Comparison of ENCODE assay signal across 2 cellular contexts in the genomic region with DNA sequence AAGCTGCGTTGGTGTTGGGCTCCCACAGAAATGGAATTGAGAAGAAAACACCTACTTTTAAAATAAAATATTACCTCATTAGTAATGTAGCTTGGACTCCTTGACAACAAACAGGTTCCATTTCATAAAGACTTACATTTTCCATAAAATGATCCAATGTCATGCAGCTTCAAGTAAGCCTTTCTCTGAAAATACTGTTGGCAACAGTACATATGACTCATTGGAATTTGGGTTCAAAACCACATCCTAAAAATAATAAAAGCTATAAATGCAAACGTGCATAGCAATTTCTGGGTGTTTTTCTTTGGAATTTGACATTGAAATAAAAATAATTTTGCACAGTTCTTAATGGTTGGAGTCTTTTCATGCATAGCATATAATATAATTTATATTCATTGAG.
TF ChIP-seq lines count a peak whose summit lies in the region.

No MANE protein-coding gene starts in this region.

TF ChIP-seq in HCT116, 20 proteins besides CTCF, POLR2A, EP300 and RAD21 (continued from another document):
- TF ChIP-seq, protein P1, sequence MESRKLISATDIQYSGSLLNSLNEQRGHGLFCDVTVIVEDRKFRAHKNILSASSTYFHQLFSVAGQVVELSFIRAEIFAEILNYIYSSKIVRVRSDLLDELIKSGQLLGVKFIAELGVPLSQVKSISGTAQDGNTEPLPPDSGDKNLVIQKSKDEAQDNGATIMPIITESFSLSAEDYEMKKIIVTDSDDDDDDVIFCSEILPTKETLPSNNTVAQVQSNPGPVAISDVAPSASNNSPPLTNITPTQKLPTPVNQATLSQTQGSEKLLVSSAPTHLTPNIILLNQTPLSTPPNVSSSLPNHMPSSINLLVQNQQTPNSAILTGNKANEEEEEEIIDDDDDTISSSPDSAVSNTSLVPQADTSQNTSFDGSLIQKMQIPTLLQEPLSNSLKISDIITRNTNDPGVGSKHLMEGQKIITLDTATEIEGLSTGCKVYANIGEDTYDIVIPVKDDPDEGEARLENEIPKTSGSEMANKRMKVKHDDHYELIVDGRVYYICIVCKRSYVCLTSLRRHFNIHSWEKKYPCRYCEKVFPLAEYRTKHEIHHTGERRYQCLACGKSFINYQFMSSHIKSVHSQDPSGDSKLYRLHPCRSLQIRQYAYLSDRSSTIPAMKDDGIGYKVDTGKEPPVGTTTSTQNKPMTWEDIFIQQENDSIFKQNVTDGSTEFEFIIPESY (IDR thresholded peaks at IDR 0.05; ENCODE audit: extremely low read depth, insufficient replicate concordance, low read length): no peak

TF ChIP-seq in SK-N-SH, 30 proteins besides CTCF, POLR2A, EP300 and RAD21 (continued from another document):
- TF ChIP-seq, protein P1 (IDR thresholded peaks at IDR 0.05; ENCODE audit: borderline replicate concordance, low read depth): no peak
- peak; percentile 90 for TF ChIP-seq FOSL2 (IDR thresholded peaks at IDR 0.05; ENCODE audit: borderline replicate concordance, low read depth)
- TF ChIP-seq POLR2AphosphoS5 (IDR thresholded peaks at IDR 0.05; ENCODE audit: low read depth, low read length): peak; percentile 56; the same call in 1 of the 2 replicates
- no peak for TF ChIP-seq MXI1 (IDR thresholded peaks at IDR 0.05; ENCODE audit: low read depth, low read length)
- TF ChIP-seq RFX5 (IDR thresholded peaks at IDR 0.05; ENCODE audit: low read length): no peak
- peak; percentile 74; the same call in 1 of the 2 replicates for TF ChIP-seq TEAD4 (IDR thresholded peaks at IDR 0.05; ENCODE audit: borderline replicate concordance, insufficient read depth)
- 0 out of 2 replicates have a peak, but pooled peaks have one; percentile 34 for TF ChIP-seq FOXM1 (IDR thresholded peaks at IDR 0.05; ENCODE audit: low read depth)
- TF ChIP-seq FOXJ3 (CRISPR knock-in tag; IDR thresholded peaks at IDR 0.05): no peak
- TF ChIP-seq, protein P2, sequence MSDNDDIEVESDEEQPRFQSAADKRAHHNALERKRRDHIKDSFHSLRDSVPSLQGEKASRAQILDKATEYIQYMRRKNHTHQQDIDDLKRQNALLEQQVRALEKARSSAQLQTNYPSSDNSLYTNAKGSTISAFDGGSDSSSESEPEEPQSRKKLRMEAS (IDR thresholded peaks at IDR 0.05; ENCODE audit: low read depth): no peak
- TF ChIP-seq, protein P3, sequence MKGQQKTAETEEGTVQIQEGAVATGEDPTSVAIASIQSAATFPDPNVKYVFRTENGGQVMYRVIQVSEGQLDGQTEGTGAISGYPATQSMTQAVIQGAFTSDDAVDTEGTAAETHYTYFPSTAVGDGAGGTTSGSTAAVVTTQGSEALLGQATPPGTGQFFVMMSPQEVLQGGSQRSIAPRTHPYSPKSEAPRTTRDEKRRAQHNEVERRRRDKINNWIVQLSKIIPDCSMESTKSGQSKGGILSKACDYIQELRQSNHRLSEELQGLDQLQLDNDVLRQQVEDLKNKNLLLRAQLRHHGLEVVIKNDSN (IDR thresholded peaks at IDR 0.05; ENCODE audit: borderline replicate concordance, low read depth): no peak
- TF ChIP-seq JUND (IDR thresholded peaks at IDR 0.05): peak; percentile 82
- TF ChIP-seq SIN3A (IDR thresholded peaks at IDR 0.05; ENCODE audit: borderline replicate concordance, low read depth, low read length): no peak
- no peak for TF ChIP-seq CHD2 (IDR thresholded peaks at IDR 0.05; ENCODE audit: low read length, partially characterized antibody)
- peak; percentile 91 for TF ChIP-seq NFIC (IDR thresholded peaks at IDR 0.05; ENCODE audit: borderline replicate concordance)
- no peak for TF ChIP-seq NRF1 (IDR thresholded peaks at IDR 0.05; ENCODE audit: low read depth, low read length)
- TF ChIP-seq, protein P4, sequence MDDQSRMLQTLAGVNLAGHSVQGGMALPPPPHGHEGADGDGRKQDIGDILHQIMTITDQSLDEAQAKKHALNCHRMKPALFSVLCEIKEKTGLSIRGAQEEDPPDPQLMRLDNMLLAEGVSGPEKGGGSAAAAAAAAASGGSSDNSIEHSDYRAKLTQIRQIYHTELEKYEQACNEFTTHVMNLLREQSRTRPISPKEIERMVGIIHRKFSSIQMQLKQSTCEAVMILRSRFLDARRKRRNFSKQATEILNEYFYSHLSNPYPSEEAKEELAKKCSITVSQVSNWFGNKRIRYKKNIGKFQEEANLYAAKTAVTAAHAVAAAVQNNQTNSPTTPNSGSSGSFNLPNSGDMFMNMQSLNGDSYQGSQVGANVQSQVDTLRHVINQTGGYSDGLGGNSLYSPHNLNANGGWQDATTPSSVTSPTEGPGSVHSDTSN (IDR thresholded peaks at IDR 0.05): peak; percentile 81
- peak; percentile 84; the same call in 1 of the 2 replicates for TF ChIP-seq MEF2A (IDR thresholded peaks at IDR 0.05; ENCODE audit: borderline replicate concordance, low read depth)
- TF ChIP-seq ELF1 (IDR thresholded peaks at IDR 0.05): no peak
- no peak for TF ChIP-seq GATA2 (CRISPR knock-in tag; IDR thresholded peaks at IDR 0.05)
- TF ChIP-seq, protein P5, sequence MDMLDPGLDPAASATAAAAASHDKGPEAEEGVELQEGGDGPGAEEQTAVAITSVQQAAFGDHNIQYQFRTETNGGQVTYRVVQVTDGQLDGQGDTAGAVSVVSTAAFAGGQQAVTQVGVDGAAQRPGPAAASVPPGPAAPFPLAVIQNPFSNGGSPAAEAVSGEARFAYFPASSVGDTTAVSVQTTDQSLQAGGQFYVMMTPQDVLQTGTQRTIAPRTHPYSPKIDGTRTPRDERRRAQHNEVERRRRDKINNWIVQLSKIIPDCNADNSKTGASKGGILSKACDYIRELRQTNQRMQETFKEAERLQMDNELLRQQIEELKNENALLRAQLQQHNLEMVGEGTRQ (IDR thresholded peaks at IDR 0.05; ENCODE audit: borderline replicate concordance, low read depth, low read length): no peak
